In the genomic region with DNA sequence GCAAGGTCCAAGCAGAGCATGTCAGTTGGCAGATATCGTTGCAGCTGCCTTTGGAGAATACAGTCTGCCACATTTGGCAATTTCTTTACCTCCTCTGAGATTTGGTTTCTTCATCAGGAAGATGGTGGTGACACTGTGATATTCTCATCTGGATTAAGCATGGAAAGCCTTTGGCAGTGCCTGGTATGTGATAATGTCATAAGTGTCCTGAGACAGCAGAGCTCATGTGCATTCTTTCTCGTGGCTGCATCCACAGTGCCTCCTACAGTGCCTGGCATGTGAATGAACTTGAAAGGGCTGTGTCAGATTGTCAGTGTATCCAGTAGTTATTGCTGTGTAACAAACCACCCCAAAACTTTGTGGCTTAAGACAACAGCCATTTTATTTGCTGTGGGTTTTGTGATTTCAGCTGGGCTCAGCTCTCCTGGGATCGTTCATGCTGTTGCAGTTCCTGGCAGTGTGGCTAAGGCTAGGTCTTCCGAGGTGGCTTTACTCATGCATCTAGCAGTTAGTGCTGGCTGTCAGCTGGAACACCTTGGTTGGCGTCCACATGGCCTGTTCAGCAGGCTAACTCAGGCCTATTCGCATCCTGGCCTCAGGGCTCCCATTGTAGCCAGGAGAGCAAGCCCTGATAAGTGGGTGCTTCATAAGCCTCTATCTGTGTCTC, we compare ENCODE assay signal across 1 cellular context.
TF ChIP-seq lines count a peak whose summit lies in the region.

No MANE protein-coding gene starts in this region.

TF ChIP-seq in A549, 52 proteins besides CTCF, POLR2A, EP300 and RAD21 (continued from another document):
- TF ChIP-seq GATA3 (IDR thresholded peaks at IDR 0.05; ENCODE audit: borderline replicate concordance), result no peak
- TF ChIP-seq PBX3 (IDR thresholded peaks at IDR 0.05), result no peak
- TF ChIP-seq HOXB5 (CRISPR knock-in tag; IDR thresholded peaks at IDR 0.05), result no peak
- TF ChIP-seq, protein P1, sequence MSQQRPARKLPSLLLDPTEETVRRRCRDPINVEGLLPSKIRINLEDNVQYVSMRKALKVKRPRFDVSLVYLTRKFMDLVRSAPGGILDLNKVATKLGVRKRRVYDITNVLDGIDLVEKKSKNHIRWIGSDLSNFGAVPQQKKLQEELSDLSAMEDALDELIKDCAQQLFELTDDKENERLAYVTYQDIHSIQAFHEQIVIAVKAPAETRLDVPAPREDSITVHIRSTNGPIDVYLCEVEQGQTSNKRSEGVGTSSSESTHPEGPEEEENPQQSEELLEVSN (IDR thresholded peaks at IDR 0.05; ENCODE audit: borderline replicate concordance, low read depth), result no peak
- no peak for TF ChIP-seq NFE2L2 (conservative IDR thresholded peaks at IDR 0.05; ENCODE audit: low read length)
- TF ChIP-seq ESRRA (IDR thresholded peaks at IDR 0.05; ENCODE audit: borderline replicate concordance, low read length), result no peak
- no peak for TF ChIP-seq ZSCAN20 (CRISPR knock-in tag; IDR thresholded peaks at IDR 0.05)
- TF ChIP-seq MYC (IDR thresholded peaks at IDR 0.05; ENCODE audit: borderline replicate concordance, low read length), result no peak
- no peak for TF ChIP-seq KDM1A (IDR thresholded peaks at IDR 0.05; ENCODE audit: low read depth)
- no peak for TF ChIP-seq ZC3H11A (IDR thresholded peaks at IDR 0.05)
- no peak for TF ChIP-seq HEYL (CRISPR knock-in tag; IDR thresholded peaks at IDR 0.05)
- TF ChIP-seq, protein P2, sequence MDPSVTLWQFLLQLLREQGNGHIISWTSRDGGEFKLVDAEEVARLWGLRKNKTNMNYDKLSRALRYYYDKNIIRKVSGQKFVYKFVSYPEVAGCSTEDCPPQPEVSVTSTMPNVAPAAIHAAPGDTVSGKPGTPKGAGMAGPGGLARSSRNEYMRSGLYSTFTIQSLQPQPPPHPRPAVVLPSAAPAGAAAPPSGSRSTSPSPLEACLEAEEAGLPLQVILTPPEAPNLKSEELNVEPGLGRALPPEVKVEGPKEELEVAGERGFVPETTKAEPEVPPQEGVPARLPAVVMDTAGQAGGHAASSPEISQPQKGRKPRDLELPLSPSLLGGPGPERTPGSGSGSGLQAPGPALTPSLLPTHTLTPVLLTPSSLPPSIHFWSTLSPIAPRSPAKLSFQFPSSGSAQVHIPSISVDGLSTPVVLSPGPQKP (IDR thresholded peaks at IDR 0.05; ENCODE audit: low read depth, low read length), result no peak
- no peak for TF ChIP-seq JUN (IDR thresholded peaks at IDR 0.05)
- no peak for TF ChIP-seq POLR2AphosphoS2 (conservative IDR thresholded peaks at IDR 0.05; ENCODE audit: low read length)
TF ChIP-seq in A549: peak in this region for 0.
